ENCODE assay signal across 35 cellular contexts in genomic region chr10:129807211-129807610, GRCh38.
"Had no signal": no experiment of that assay in that cellular context is flagged by ENCODE, and none has a peak within 500 bp of the region (broad histone marks: within the 10 kb centered on the region; RNA-seq: fewer than 3 reads in every experiment).

No MANE protein-coding gene starts in this region.

- H3K36me3 ChIP-seq: adrenal gland, brain microvascular endothelial cell, breast epithelium had no signal

- H3K4me1 Mint-ChIP-seq: activated B cell treated with CpG ODN at 0.5 μM for 24 hours; activated CD4-positive, alpha-beta T cell treated with anti-CD3 and anti-CD28 coated beads, Interleukin-2, amount 10 ng/mL, durations not matched to agents 24 days and 14 days; activated naive CD8-positive, alpha-beta T cell treated with anti-CD3 and anti-CD28 coated beads for 36 hours had no signal

- H3K4me1 ChIP-seq: adrenal gland, body of pancreas, breast epithelium had no signal

- H3K4me3 ChIP-seq: adrenal gland, body of pancreas, breast epithelium had no signal

- ATAC-seq: activated CD8-positive, alpha-beta T cell treated with anti-CD3 and anti-CD28 coated beads for 36 hours; activated naive CD4-positive, alpha-beta T cell treated with anti-CD3 and anti-CD28 coated beads, Interleukin-2, amount 50 U/mL, for 72 hours; activated T-cell treated with anti-CD3 and anti-CD28 coated beads, Interleukin-2, amount 50 U/mL, for 4 hours; activated T-cell treated with anti-CD3 and anti-CD28 coated beads, Interleukin-2, amount 50 U/mL, for 72 hours; body of pancreas had no signal

- H3K27me3 ChIP-seq: adrenal gland, body of pancreas, brain microvascular endothelial cell, breast epithelium had no signal

- H3K27ac Mint-ChIP-seq: activated B cell treated with CpG ODN at 0.5 μM for 24 hours; activated CD4-positive, alpha-beta memory T cell treated with anti-CD3 and anti-CD28 coated beads for 36 hours; activated CD4-positive, alpha-beta T cell treated with anti-CD3 and anti-CD28 coated beads, Interleukin-2, amount 10 ng/mL, durations not matched to agents 24 days and 14 days; activated CD8-positive, alpha-beta T cell treated with anti-CD3 and anti-CD28 coated beads for 36 hours; activated naive CD4-positive, alpha-beta T cell treated with anti-CD3 and anti-CD28 coated beads for 36 hours; activated naive CD4-positive, alpha-beta T cell treated with anti-CD3 and anti-CD28 coated beads, Interleukin-2, amount 50 U/mL, for 72 hours; activated naive CD8-positive, alpha-beta T cell treated with anti-CD3 and anti-CD28 coated beads for 36 hours; activated T-cell treated with anti-CD3 and anti-CD28 coated beads, Interleukin-2, amount 50 U/mL, for 72 hours; activated T-helper 2 cell treated with anti-CD3 and anti-CD28 coated beads, Interferon-gamma antibody, Interleukin-2, Interleukin-4, amounts not matched to agents 10 μg/mL and 5 μg/mL and 100 μg/mL, durations not matched to agents 14 hours and 24 hours and 36 hours; T-helper 1 cell treated with Interleukin-12 subunit alpha and Interleukin-12 subunit beta and Interleukin-4 antibody, amounts not matched to agents 30 μg/mL and 1 μg/mL, for 36 hours; T-helper 2 cell treated with Interferon-gamma antibody and Interleukin-4, amounts not matched to agents 5 μg/mL and 100 μg/mL, for 36 hours had no signal

- DNase-seq: activated B cell treated with CpG ODN at 0.5 μM for 24 hours; activated CD4-positive, alpha-beta memory T cell treated with anti-CD3 and anti-CD28 coated beads for 36 hours; activated CD4-positive, alpha-beta T cell treated with anti-CD3 and anti-CD28 coated beads for 4 hours; activated CD4-positive, alpha-beta T cell treated with anti-CD3 and anti-CD28 coated beads, Interleukin-2, amount 10 ng/mL, durations not matched to agents 24 days and 14 days; activated CD4-positive, alpha-beta T cell treated with anti-CD3 and anti-CD28 coated beads, Interleukin-2, amount 50 U/mL, for 1 hour; activated CD4-positive, alpha-beta T cell treated with anti-CD3 and anti-CD28 coated beads, Interleukin-2, amount 50 U/mL, for 4 hours; activated CD4-positive, CD25-positive, alpha-beta regulatory T cell treated with anti-CD3 and anti-CD28 coated beads, Interleukin-2, amount 50 U/mL, for 72 hours; activated CD8-positive, alpha-beta memory T cell treated with anti-CD3 and anti-CD28 coated beads, Interleukin-2, amount 50 U/mL, for 4 hours; activated CD8-positive, alpha-beta T cell treated with anti-CD3 and anti-CD28 coated beads for 36 hours; activated effector memory CD4-positive, alpha-beta T cell treated with Interleukin-2 at 50 U/mL for 16 hours; activated gamma-delta T cell; activated naive CD4-positive, alpha-beta T cell; activated naive CD4-positive, alpha-beta T cell treated with anti-CD3 and anti-CD28 coated beads for 36 hours; activated naive CD4-positive, alpha-beta T cell treated with anti-CD3 and anti-CD28 coated beads, Interleukin-2, amount 50 U/mL, for 16 hours; activated naive CD8-positive, alpha-beta T cell treated with anti-CD3 and anti-CD28 coated beads for 36 hours; activated T-cell treated with anti-CD3 and anti-CD28 coated beads for 4 hours; activated T-cell treated with anti-CD3 and anti-CD28 coated beads, Interleukin-2, amount 50 U/mL, for 1 hour; activated T-cell treated with anti-CD3 and anti-CD28 coated beads, Interleukin-2, amount 50 U/mL, for 4 hours; activated T-cell treated with anti-CD3 and anti-CD28 coated beads, Interleukin-2, amount 50 U/mL, for 72 hours; amniotic stem cell; aorta; body of pancreas; brain microvascular endothelial cell; central memory CD4-positive, alpha-beta T cell; SW 1271; T-helper 1 cell; T-helper 2 cell; T-helper 9 cell had no signal

- H3K27me3 Mint-ChIP-seq: activated B cell treated with CpG ODN at 0.5 μM for 24 hours; activated CD4-positive, alpha-beta memory T cell treated with anti-CD3 and anti-CD28 coated beads for 36 hours; activated CD4-positive, alpha-beta T cell treated with anti-CD3 and anti-CD28 coated beads, Interleukin-2, amount 10 ng/mL, durations not matched to agents 24 days and 14 days; activated CD8-positive, alpha-beta T cell treated with anti-CD3 and anti-CD28 coated beads for 36 hours had no signal

- H3K4me3 Mint-ChIP-seq: activated B cell treated with CpG ODN at 0.5 μM for 24 hours; activated CD4-positive, alpha-beta memory T cell treated with anti-CD3 and anti-CD28 coated beads for 36 hours; activated CD4-positive, alpha-beta T cell treated with anti-CD3 and anti-CD28 coated beads, Interleukin-2, amount 10 ng/mL, durations not matched to agents 24 days and 14 days; activated CD8-positive, alpha-beta T cell treated with anti-CD3 and anti-CD28 coated beads for 36 hours; activated naive CD4-positive, alpha-beta T cell treated with anti-CD3 and anti-CD28 coated beads for 36 hours; activated naive CD8-positive, alpha-beta T cell treated with anti-CD3 and anti-CD28 coated beads for 36 hours; activated T-cell treated with anti-CD3 and anti-CD28 coated beads, Interleukin-2, amount 50 U/mL, for 4 hours; activated T-cell treated with anti-CD3 and anti-CD28 coated beads, Interleukin-2, amount 50 U/mL, for 72 hours; T-helper 1 cell treated with Interleukin-12 subunit alpha and Interleukin-12 subunit beta and Interleukin-4 antibody, amounts not matched to agents 30 μg/mL and 1 μg/mL, for 36 hours; T-helper 2 cell treated with Interferon-gamma antibody and Interleukin-4, amounts not matched to agents 5 μg/mL and 100 μg/mL, for 36 hours had no signal

- H3K27ac ChIP-seq: adrenal gland, body of pancreas, brain microvascular endothelial cell, breast epithelium, VCaP had no signal
